ENCODE assay signal across 8 cellular contexts in the genomic region with DNA sequence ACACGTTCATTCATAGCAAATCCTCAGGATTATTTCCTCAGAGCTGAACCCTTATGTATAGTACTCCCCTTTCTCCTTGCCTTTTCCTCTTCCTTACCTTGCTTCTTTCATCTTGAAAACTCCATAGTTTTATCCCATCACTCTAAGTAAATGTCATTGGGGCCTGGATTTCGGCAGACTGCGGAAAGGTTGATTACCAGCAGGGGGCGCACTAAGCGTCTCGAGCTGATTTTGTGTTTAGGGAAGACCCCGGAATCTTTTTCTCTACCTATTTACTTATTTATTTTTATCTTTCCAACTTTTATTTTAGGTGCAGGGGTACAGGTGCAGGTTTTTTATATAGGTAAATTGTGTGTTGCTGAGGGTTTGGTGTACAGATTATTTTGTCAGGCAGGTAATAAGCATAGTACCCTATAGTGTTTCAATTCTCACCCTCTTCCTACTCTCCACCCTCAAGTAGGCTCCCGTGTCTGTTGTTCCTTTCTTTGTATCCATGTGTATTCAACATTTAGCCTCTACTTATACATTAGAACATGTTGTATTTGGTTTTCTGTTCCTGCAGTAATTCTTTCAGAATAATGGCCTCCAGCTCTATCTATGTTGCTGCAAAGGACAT. TPM values are rescaled to one million over a fixed set of nuclear protein-coding genes. Genes with fewer than 3 reads are reported as not detected.
DNase-seq lines count a peak whose midpoint lies in the region; ATAC-seq, FAIRE-seq and TF ChIP-seq lines count a peak whose summit lies in the region.

No MANE protein-coding gene starts in this region.

- H3K9me3 ChIP-seq in uterus = no peaks in the 10 kb centered on the region

- no peaks in the 10 kb centered on the region for H3K4me1 ChIP-seq in uterus

- TF ChIP-seq CTCF in AG09319 (IDR thresholded peaks at IDR 0.05; ENCODE audit: low read depth, low read length) (peak; percentile 85), bronchial epithelial cell (IDR thresholded peaks at IDR 0.05; ENCODE audit: insufficient read depth, low read length, severe bottlenecking) (peak; percentile 72), uterus (IDR thresholded peaks at IDR 0.05) (peak in 3 of 4 experiments; percentile 32 to 48 (median 42))

- intact Hi-C loops in uterus (cut with DNase I; ENCODE audit: low total_unique reads) (no loop called here), sciatic nerve (cut with DNase I) (no loop called here)

- no peak overlapping the region for H3K27ac ChIP-seq in uterus

- H3K27me3 ChIP-seq in bronchial epithelial cell (ENCODE audit: control insufficient read depth, insufficient read depth, low read length) = no peaks in the 10 kb centered on the region
- no peaks in the 10 kb centered on the region for H3K27me3 ChIP-seq in uterus

- DNase-seq in AG09319 (ENCODE audit: extremely low read depth, low read depth) (no peak), GM19238 (ENCODE audit: insufficient read length, low spot score) (peak; percentile 30), SHP77 treated with DMSO at 0.1 percent for 48 hours (lab: John Stamatoyannopoulos, UW) (peak; percentile 8), bronchial epithelial cell (ENCODE audit: low read depth) (no peak), lung microvascular endothelial cell (ENCODE audit: low read depth in 2 of 2) (peak; percentile 49 to 62), uterus (no peak), middle frontal gyrus (ENCODE audit: extremely low spot score, low spot score) (no peak), sciatic nerve (ENCODE audit: low spot score) (no peak)

- FAIRE-seq in bronchial epithelial cell (lab: Jason Lieb, UNC) = no peak

- no peak for ATAC-seq in sciatic nerve

- H3K4me3 ChIP-seq in bronchial epithelial cell (ENCODE audit: low read depth, low read length) (no peak overlapping the region), uterus (no peak overlapping the region)

- no peak for TF ChIP-seq POLR2A in uterus (IDR thresholded peaks at IDR 0.05)

- H3K36me3 ChIP-seq in bronchial epithelial cell (ENCODE audit: control insufficient read depth, insufficient read depth, low read length) (no peaks in the 10 kb centered on the region), uterus (no peaks in the 10 kb centered on the region)

RNA-seq across cellular contexts. Expression of a gene that starts 11.4 kb away (rescaled TPM):
- 2.0 and 5.8 TPM in 2 replicates for total RNA-seq in bronchial epithelial cell
- 0.99 and 2.2 TPM in 2 replicates for total RNA-seq in lung microvascular endothelial cell
- 1 to 10 TPM in 3 of 4 donors, under 1 TPM in 1; 0.29 to 6.8 (median 5.1) TPM for total RNA-seq in uterus
- total RNA-seq in sciatic nerve = 28.6 TPM

RNA-seq across cellular contexts. Expression of a gene that starts 27.2 kb away (rescaled TPM):
- total RNA-seq in bronchial epithelial cell (1.7 and 2.6 TPM in 2 replicates), lung microvascular endothelial cell (8.5 and 16.5 TPM in 2 replicates), uterus (10 to 100 TPM in 1 of 4 donors, 1 to 10 TPM in 3; 1.5 to 24.6 (median 6.8) TPM), sciatic nerve (35.0 TPM)

Comparison
In these comparisons a context has a peak if more than half of its experiments do, and no peak if none do; other contexts are left out.
1. DNase-seq: peak in GM19238 (single experiment), SHP77 treated with DMSO at 0.1 percent for 48 hours (single experiment) and lung microvascular endothelial cell (2 of 2); none in AG09319 (single experiment), bronchial epithelial cell (single experiment), uterus (0 of 2), middle frontal gyrus (single experiment) and sciatic nerve (single experiment).
2. Peak in every context shown above with its lines, with median percentiles within 50 percentile points of each other: CTCF ChIP-seq.